In genomic region chr15:101495334-101496197, GRCh38 we compare ENCODE assay signal across 14 cellular contexts. TPM values are rescaled to one million over a fixed set of nuclear protein-coding genes. Genes with fewer than 3 reads are reported as not detected.
DNase-seq lines count a peak whose midpoint lies in the region; ATAC-seq lines count a peak whose summit lies in the region.
"Had no signal": no experiment of that assay in that cellular context is flagged by ENCODE, and none has a peak within 500 bp of the region (broad histone marks: within the 10 kb centered on the region; RNA-seq: fewer than 3 reads in every experiment).

No MANE protein-coding gene starts in this region.

- no peaks in the 10 kb centered on the region for H3K9me3 Mint-ChIP-seq in activated T-cell treated with anti-CD3 and anti-CD28 coated beads, Interleukin-2, amount 50 U/mL, for 24 hours
- H3K9me3 Mint-ChIP-seq: CD8-positive, alpha-beta memory T cell had no signal

- no peaks in the 10 kb centered on the region for H3K36me3 Mint-ChIP-seq in activated T-cell treated with anti-CD3 and anti-CD28 coated beads, Interleukin-2, amount 50 U/mL, for 24 hours (ENCODE audit: low read depth)

- DNase-seq in activated T-cell treated with anti-CD3 and anti-CD28 coated beads, Interleukin-2, amount 50 U/mL, for 24 hours: no peak
- DNase-seq in activated T-cell treated with anti-CD3 and anti-CD28 coated beads, Interleukin-2, amount 50 U/mL, for 48 hours: no peak
- DNase-seq in HuH-7.5 (ENCODE audit: low spot score) (peak; percentile 18), left lobe of liver (ENCODE audit: low spot score) (peak; percentile 23), activated gamma-delta T cell treated with Interleukin-2 at 50 U/mL for 16 hours (no peak), NCI-H82 (lab: John Stamatoyannopoulos, UW) (no peak), SHP77 (lab: John Stamatoyannopoulos, UW) (no peak)
- DNase-seq: CD8-positive, alpha-beta memory T cell; DMS79 treated with DMSO at 0.1 percent for 48 hours; H9; NCI-H187 had no signal

- peaks cover 69% of the 10 kb centered on the region for H3K27me3 Mint-ChIP-seq in activated T-cell treated with anti-CD3 and anti-CD28 coated beads, Interleukin-2, amount 50 U/mL, for 24 hours

- peaks cover 9% of the 10 kb centered on the region for H3K4me1 Mint-ChIP-seq in activated T-cell treated with anti-CD3 and anti-CD28 coated beads, Interleukin-2, amount 50 U/mL, for 24 hours (ENCODE audit: low read depth)

- peak overlapping the region; percentile 12 for H3K27ac Mint-ChIP-seq in activated T-cell treated with anti-CD3 and anti-CD28 coated beads, Interleukin-2, amount 50 U/mL, for 24 hours
- H3K27ac Mint-ChIP-seq: CD8-positive, alpha-beta memory T cell; IgD-negative memory B cell had no signal

- no peak overlapping the region for H3K4me3 Mint-ChIP-seq in activated T-cell treated with anti-CD3 and anti-CD28 coated beads, Interleukin-2, amount 50 U/mL, for 24 hours
- H3K4me3 Mint-ChIP-seq: CD8-positive, alpha-beta memory T cell; H9 had no signal

- ATAC-seq in left lobe of liver (no peak), HG03354 (IDR thresholded peaks at IDR 0.05; ENCODE audit: poor library complexity, severe bottlenecking, unreplicated experiment) (no peak)
- ATAC-seq: GM12878 had no signal

RNA-seq across cellular contexts. Expression of gene PCSK6, which starts 6.1 kb away (rescaled TPM):
- 180 TPM for total RNA-seq in left lobe of liver

Comparison
In these comparisons a context has a peak if more than half of its experiments do, and no peak if none do; other contexts are left out.
1. DNase-seq: peak in HuH-7.5 (single experiment) and left lobe of liver (single experiment); none in activated T-cell treated with anti-CD3 and anti-CD28 coated beads, Interleukin-2, amount 50 U/mL, for 24 hours (single experiment), activated T-cell treated with anti-CD3 and anti-CD28 coated beads, Interleukin-2, amount 50 U/mL, for 48 hours (0 of 2), activated gamma-delta T cell treated with Interleukin-2 at 50 U/mL for 16 hours (single experiment), NCI-H82 (single experiment) and SHP77 (0 of 2).